ENCODE assay signal across 1 cellular context in the genomic region with DNA sequence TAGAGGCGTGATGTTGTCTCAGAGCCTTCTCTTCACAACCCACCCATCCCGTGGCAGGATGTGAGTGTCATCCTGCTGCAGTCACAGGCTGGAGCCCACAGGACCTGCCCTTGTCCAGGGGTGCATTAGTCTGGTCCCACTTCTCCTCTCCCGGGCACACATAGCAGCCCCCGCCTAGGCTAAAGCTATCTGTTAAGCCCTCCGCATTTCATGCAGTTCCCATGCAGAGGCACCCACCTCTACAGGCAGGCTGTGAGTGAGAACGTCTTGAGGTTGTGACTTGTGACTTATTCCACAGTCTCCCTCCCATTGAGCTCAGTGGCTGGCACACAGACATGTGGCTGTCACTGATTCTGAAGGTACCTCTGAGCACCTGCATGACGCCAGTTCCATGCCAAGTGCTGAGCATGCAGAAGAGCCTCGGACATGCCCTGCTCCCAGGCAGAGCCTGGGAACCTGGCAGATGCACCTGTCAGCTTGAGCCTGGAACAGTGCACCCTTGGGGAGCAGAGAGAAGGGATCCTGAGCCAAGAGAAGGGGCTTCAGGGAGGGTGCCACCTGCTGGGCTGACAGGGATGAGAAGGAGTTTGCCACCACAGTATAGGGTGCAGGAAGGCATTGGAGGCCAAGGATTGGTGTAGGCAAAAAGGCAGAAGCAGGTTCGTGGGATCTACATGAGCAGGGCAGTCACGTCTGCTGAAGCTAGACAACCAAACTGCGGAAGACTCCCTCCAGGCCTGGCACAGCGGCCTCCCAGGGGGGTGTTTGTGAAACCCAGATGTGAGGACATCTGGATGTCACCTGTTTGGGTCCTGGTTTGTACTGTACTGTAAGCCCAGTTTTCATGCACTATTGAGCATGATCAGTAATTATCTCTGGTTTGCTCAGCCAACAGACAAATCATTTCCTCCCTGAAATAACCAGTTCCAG.
TF ChIP-seq lines count a peak whose summit lies in the region.

No MANE protein-coding gene starts in this region.

TF ChIP-seq in HepG2, 621 proteins besides CTCF, POLR2A, EP300 and RAD21 (continued from another document):
- TF ChIP-seq, protein P1, sequence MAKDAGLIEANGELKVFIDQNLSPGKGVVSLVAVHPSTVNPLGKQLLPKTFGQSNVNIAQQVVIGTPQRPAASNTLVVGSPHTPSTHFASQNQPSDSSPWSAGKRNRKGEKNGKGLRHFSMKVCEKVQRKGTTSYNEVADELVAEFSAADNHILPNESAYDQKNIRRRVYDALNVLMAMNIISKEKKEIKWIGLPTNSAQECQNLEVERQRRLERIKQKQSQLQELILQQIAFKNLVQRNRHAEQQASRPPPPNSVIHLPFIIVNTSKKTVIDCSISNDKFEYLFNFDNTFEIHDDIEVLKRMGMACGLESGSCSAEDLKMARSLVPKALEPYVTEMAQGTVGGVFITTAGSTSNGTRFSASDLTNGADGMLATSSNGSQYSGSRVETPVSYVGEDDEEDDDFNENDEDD (CRISPR knock-in tag; IDR thresholded peaks at IDR 0.05; ENCODE audit: borderline replicate concordance): 0 out of 2 replicates have a peak, but pooled peaks have one; percentile 30
- TF ChIP-seq, protein P2, sequence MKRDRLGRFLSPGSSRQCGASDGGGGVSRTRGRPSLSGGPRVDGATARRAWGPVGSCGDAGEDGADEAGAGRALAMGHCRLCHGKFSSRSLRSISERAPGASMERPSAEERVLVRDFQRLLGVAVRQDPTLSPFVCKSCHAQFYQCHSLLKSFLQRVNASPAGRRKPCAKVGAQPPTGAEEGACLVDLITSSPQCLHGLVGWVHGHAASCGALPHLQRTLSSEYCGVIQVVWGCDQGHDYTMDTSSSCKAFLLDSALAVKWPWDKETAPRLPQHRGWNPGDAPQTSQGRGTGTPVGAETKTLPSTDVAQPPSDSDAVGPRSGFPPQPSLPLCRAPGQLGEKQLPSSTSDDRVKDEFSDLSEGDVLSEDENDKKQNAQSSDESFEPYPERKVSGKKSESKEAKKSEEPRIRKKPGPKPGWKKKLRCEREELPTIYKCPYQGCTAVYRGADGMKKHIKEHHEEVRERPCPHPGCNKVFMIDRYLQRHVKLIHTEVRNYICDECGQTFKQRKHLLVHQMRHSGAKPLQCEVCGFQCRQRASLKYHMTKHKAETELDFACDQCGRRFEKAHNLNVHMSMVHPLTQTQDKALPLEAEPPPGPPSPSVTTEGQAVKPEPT (CRISPR knock-in tag; IDR thresholded peaks at IDR 0.05; ENCODE audit: low read depth): no peak
- TF ChIP-seq, protein P3, sequence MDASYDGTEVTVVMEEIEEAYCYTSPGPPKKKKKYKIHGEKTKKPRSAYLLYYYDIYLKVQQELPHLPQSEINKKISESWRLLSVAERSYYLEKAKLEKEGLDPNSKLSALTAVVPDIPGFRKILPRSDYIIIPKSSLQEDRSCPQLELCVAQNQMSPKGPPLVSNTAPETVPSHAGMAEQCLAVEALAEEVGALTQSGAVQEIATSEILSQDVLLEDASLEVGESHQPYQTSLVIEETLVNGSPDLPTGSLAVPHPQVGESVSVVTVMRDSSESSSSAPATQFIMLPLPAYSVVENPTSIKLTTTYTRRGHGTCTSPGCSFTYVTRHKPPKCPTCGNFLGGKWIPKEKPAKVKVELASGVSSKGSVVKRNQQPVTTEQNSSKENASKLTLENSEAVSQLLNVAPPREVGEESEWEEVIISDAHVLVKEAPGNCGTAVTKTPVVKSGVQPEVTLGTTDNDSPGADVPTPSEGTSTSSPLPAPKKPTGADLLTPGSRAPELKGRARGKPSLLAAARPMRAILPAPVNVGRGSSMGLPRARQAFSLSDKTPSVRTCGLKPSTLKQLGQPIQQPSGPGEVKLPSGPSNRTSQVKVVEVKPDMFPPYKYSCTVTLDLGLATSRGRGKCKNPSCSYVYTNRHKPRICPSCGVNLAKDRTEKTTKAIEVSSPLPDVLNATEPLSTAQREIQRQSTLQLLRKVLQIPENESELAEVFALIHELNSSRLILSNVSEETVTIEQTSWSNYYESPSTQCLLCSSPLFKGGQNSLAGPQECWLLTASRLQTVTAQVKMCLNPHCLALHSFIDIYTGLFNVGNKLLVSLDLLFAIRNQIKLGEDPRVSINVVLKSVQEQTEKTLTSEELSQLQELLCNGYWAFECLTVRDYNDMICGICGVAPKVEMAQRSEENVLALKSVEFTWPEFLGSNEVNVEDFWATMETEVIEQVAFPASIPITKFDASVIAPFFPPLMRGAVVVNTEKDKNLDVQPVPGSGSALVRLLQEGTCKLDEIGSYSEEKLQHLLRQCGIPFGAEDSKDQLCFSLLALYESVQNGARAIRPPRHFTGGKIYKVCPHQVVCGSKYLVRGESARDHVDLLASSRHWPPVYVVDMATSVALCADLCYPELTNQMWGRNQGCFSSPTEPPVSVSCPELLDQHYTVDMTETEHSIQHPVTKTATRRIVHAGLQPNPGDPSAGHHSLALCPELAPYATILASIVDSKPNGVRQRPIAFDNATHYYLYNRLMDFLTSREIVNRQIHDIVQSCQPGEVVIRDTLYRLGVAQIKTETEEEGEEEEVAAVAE (CRISPR knock-in tag; IDR thresholded peaks at IDR 0.05; ENCODE audit: borderline replicate concordance): no peak
TF ChIP-seq in HepG2: peak in this region for 7.
